ENCODE assay signal across 26 cellular contexts in genomic region chr9:3285365-3286161, GRCh38.
DNase-seq lines count a peak whose midpoint lies in the region; ATAC-seq and TF ChIP-seq lines count a peak whose summit lies in the region.
"Had no signal": no experiment of that assay in that cellular context is flagged by ENCODE, and none has a peak within 500 bp of the region (broad histone marks: within the 10 kb centered on the region; RNA-seq: fewer than 3 reads in every experiment).

No MANE protein-coding gene starts in this region.

- H3K27me3 ChIP-seq in Caco-2 (replicated peaks; ENCODE audit: control insufficient read depth, insufficient read depth, low read length), result no peaks in the 10 kb centered on the region
- H3K27me3 ChIP-seq: BE2C, body of pancreas, upper lobe of left lung had no signal

- in situ Hi-C loops in astrocyte of the cerebellum (cut with HindIII; ENCODE audit: low sequenced_read_pairs), result no loop called here

- H3K27ac Mint-ChIP-seq in Caco-2 (ENCODE audit: unreplicated experiment), result no peak overlapping the region
- H3K27ac Mint-ChIP-seq: activated B cell treated with CpG ODN at 0.5 μM for 24 hours; activated CD8-positive, alpha-beta T cell treated with anti-CD3 and anti-CD28 coated beads for 36 hours; activated T-cell treated with anti-CD3 and anti-CD28 coated beads, Interleukin-2, amount 50 U/mL, for 24 hours; natural killer cell had no signal

- H3K9me3 ChIP-seq in mesodermal cell (ENCODE audit: control insufficient read depth, low read length) (no peaks in the 10 kb centered on the region), Caco-2 (no peaks in the 10 kb centered on the region)
- H3K9me3 ChIP-seq: BE2C, body of pancreas, upper lobe of left lung had no signal

- ATAC-seq in HG03378 (IDR thresholded peaks at IDR 0.05; ENCODE audit: unreplicated experiment), result no peak
- ATAC-seq: activated CD8-positive, alpha-beta T cell treated with anti-CD3 and anti-CD28 coated beads for 36 hours; body of pancreas; K562; natural killer cell had no signal

- intact Hi-C loops in Caco-2 (cut with micrococcal nuclease; ENCODE audit: unreplicated experiment), result no loop called here

- H3K36me3 ChIP-seq in mesodermal cell (ENCODE audit: control insufficient read depth, insufficient read depth, low read length) (peaks cover 15% of the 10 kb centered on the region), Caco-2 (ENCODE audit: control insufficient read depth, insufficient read depth, low read length) (no peaks in the 10 kb centered on the region)

- no peak for TF ChIP-seq CTCF in astrocyte of the cerebellum (IDR thresholded peaks at IDR 0.05; ENCODE audit: low read depth, low read length, missing control alignments)
- no peak for TF ChIP-seq CTCF in Caco-2 (IDR thresholded peaks at IDR 0.05; ENCODE audit: insufficient read depth in 1 of 2, low read depth in 1 of 2, low read length in 1 of 2, severe bottlenecking in 1 of 2, unreplicated experiment in 1 of 2)

- peak; percentile 82 for DNase-seq in EH (ENCODE audit: low read depth)
- DNase-seq in NCI-H226, result peak; percentile 20
- DNase-seq in astrocyte of the cerebellum (ENCODE audit: low read depth), result peak; percentile 4
- no peak for DNase-seq in NCI-H2171 (lab: John Stamatoyannopoulos, UW)
- no peak for DNase-seq in Caco-2
- DNase-seq in NCI-H2196 (lab: John Stamatoyannopoulos, UW; ENCODE audit: unreplicated experiment), result no peak
- DNase-seq: activated B cell treated with CpG ODN at 0.5 μM for 24 hours; activated CD8-positive, alpha-beta T cell treated with anti-CD3 and anti-CD28 coated beads for 36 hours; activated naive CD4-positive, alpha-beta T cell treated with anti-CD3 and anti-CD28 coated beads, Interleukin-2, amount 50 U/mL, for 16 hours; activated T-cell treated with anti-CD3 and anti-CD28 coated beads, Interleukin-2, amount 50 U/mL, for 24 hours; BE2C; body of pancreas; cortex of kidney; foreskin fibroblast; kidney; mesendoderm; natural killer cell; NCI-H1105; NCI-H526; SHP77; stimulated activated CD4-positive, alpha-beta T cell treated with anti-CD3 and anti-CD28 coated beads, Interleukin-4, amount 100 ng/mL, for 4 hours; upper lobe of left lung had no signal

- H3K9me3 Mint-ChIP-seq in Caco-2 (ENCODE audit: unreplicated experiment), result no peaks in the 10 kb centered on the region
- H3K9me3 Mint-ChIP-seq: activated B cell treated with CpG ODN at 0.5 μM for 24 hours; activated CD8-positive, alpha-beta T cell treated with anti-CD3 and anti-CD28 coated beads for 36 hours; activated T-cell treated with anti-CD3 and anti-CD28 coated beads, Interleukin-2, amount 50 U/mL, for 24 hours; natural killer cell had no signal

- BruUV-seq in Caco-2 (replicated peaks; lab: Mats Ljungman, UMichigan), result no TSS peak

- H3K4me1 Mint-ChIP-seq in Caco-2 (ENCODE audit: low read depth, unreplicated experiment), result no peaks in the 10 kb centered on the region
- H3K4me1 Mint-ChIP-seq: activated B cell treated with CpG ODN at 0.5 μM for 24 hours, natural killer cell had no signal

- no peaks in the 10 kb centered on the region for H3K36me3 Mint-ChIP-seq in Caco-2 (ENCODE audit: insufficient read depth, unreplicated experiment)

- H3K27me3 Mint-ChIP-seq in Caco-2 (ENCODE audit: insufficient read depth, unreplicated experiment), result no peaks in the 10 kb centered on the region
- H3K27me3 Mint-ChIP-seq: activated B cell treated with CpG ODN at 0.5 μM for 24 hours; activated CD8-positive, alpha-beta T cell treated with anti-CD3 and anti-CD28 coated beads for 36 hours; activated T-cell treated with anti-CD3 and anti-CD28 coated beads, Interleukin-2, amount 50 U/mL, for 24 hours had no signal

- H3K4me1 ChIP-seq in mesodermal cell (ENCODE audit: control insufficient read depth, insufficient read depth, low read length, poor library complexity, severe bottlenecking) (no peaks in the 10 kb centered on the region), Caco-2 (no peaks in the 10 kb centered on the region)
- H3K4me1 ChIP-seq: BE2C, body of pancreas, parathyroid adenoma, upper lobe of left lung had no signal

- H3K4me3 Mint-ChIP-seq in Caco-2 (ENCODE audit: unreplicated experiment), result no peak overlapping the region
- H3K4me3 Mint-ChIP-seq: activated B cell treated with CpG ODN at 0.5 μM for 24 hours; activated CD8-positive, alpha-beta T cell treated with anti-CD3 and anti-CD28 coated beads for 36 hours; activated T-cell treated with anti-CD3 and anti-CD28 coated beads, Interleukin-2, amount 50 U/mL, for 24 hours; natural killer cell had no signal

- peak overlapping the region; percentile 30 for H3K27ac ChIP-seq in mesodermal cell (ENCODE audit: low read depth, low read length, severe bottlenecking)
- H3K27ac ChIP-seq: body of pancreas, parathyroid adenoma, upper lobe of left lung had no signal

- POLR2A ChIA-PET in Caco-2 (lab: Charles Lee), result no interaction called here

- WGBS in mesodermal cell (ENCODE audit: insufficient coverage in 2 of 2), 2 experiments, result no CpG with 5 or more reads among the region's 1 CpG

- CTCF ChIA-PET in Caco-2 (lab: Charles Lee), result no interaction called here

- H3K4me3 ChIP-seq in astrocyte of the cerebellum (ENCODE audit: low read depth, low read length) (no peak overlapping the region), mesodermal cell (ENCODE audit: extremely low read depth, insufficient read depth, low read length, poor library complexity, severe bottlenecking) (no peak overlapping the region), Caco-2 (ENCODE audit: low read depth, low read length) (no peak overlapping the region)
- H3K4me3 ChIP-seq: body of pancreas, K562, upper lobe of left lung had no signal

Comparison
In these comparisons a context has a peak if more than half of its experiments do, and no peak if none do; other contexts are left out.
1. DNase-seq: peak in EH (single experiment), NCI-H226 (single experiment) and astrocyte of the cerebellum (single experiment); none in NCI-H2171 (single experiment), Caco-2 (0 of 2) and NCI-H2196 (single experiment).